ENCODE assay signal across 9 cellular contexts in genomic region chr6:11975353-11975977, GRCh38. TPM values are rescaled to one million over a fixed set of nuclear protein-coding genes. Genes with fewer than 3 reads are reported as not detected.
A peak's percentile ranks its signal among the peaks of the same experiment; 100 is the strongest.
DNase-seq lines count a peak whose midpoint lies in the region; ATAC-seq, FAIRE-seq and TF ChIP-seq lines count a peak whose summit lies in the region.
"Had no signal": no experiment of that assay in that cellular context is flagged by ENCODE, and none has a peak within 500 bp of the region (broad histone marks: within the 10 kb centered on the region; RNA-seq: fewer than 3 reads in every experiment).

No MANE protein-coding gene starts in this region.

- intact Hi-C loops in HepG2 (cut with micrococcal nuclease; ENCODE audit: unreplicated experiment): no loop called here
- intact Hi-C loops in CD4-positive, alpha-beta memory T cell (cut with micrococcal nuclease): no loop called here

- no peak for TF ChIP-seq POLR2A in HepG2 (IDR thresholded peaks at IDR 0.05; ENCODE audit: insufficient read depth in 1 of 2, low read depth in 2 of 2, low read length in 2 of 2)

- POLR2A ChIA-PET in HepG2 (lab: Yijun Ruan, JAX): no interaction called here
- POLR2A ChIA-PET in CD4-positive, alpha-beta memory T cell (lab: Charles Lee; ENCODE audit: partially characterized antibody): no interaction called here

- CTCF ChIA-PET in HepG2 (lab: Yijun Ruan, JAX; ENCODE audit: low intra/inter-chr PET ratio, low total read pairs): no interaction called here
- CTCF ChIA-PET in CD4-positive, alpha-beta memory T cell (lab: Charles Lee; ENCODE audit: partially characterized antibody): interaction anchor here (0.6 kb wide), 1 partner anchor 100 kb away, joined by 4 read pairs; no protein-coding TSS in a partner anchor

- TF ChIP-seq EP300 in HepG2 (IDR thresholded peaks at IDR 0.05; ENCODE audit: low read depth in 2 of 2, low read length in 2 of 2) (no peak), HepG2 (CRISPR knock-in tag; IDR thresholded peaks at IDR 0.05; ENCODE audit: borderline replicate concordance) (no peak)

- no peak overlapping the region for H2AFZ ChIP-seq in HepG2 (ENCODE audit: low read length)
- no peak overlapping the region for H2AFZ ChIP-seq in MM.1S (ENCODE audit: low read length)

- H4K20me1 ChIP-seq in HepG2 (ENCODE audit: insufficient read depth, low read length) (no peaks in the 10 kb centered on the region), MM.1S (ENCODE audit: insufficient read depth, low read length) (no peaks in the 10 kb centered on the region)

- H3K9ac ChIP-seq in HepG2 (ENCODE audit: insufficient read depth, low read depth, low read length) (no peak overlapping the region), MM.1S (ENCODE audit: low read length) (no peak overlapping the region)

- no peaks in the 10 kb centered on the region for H3K27me3 ChIP-seq in HepG2 (ENCODE audit: control insufficient read depth in 1 of 2, insufficient read depth in 2 of 2, low read length in 2 of 2)
- H3K27me3 ChIP-seq in CD4-positive, alpha-beta memory T cell (ENCODE audit: insufficient read depth, low read length): no peaks in the 10 kb centered on the region
- H3K27me3 ChIP-seq in MM.1S (replicated peaks; ENCODE audit: insufficient read depth, low read length): no peaks in the 10 kb centered on the region

- no peak for FAIRE-seq in HepG2 (lab: Jason Lieb, UNC)

- H3K79me2 ChIP-seq in HepG2 (ENCODE audit: insufficient read depth, low read length) (no peaks in the 10 kb centered on the region), MM.1S (ENCODE audit: low read length) (no peaks in the 10 kb centered on the region)

- H3K9me3 ChIP-seq in HepG2 (ENCODE audit: low read length) (no peaks in the 10 kb centered on the region), MM.1S (replicated peaks; ENCODE audit: insufficient read depth, low read length) (no peaks in the 10 kb centered on the region)
- no peaks in the 10 kb centered on the region for H3K9me3 ChIP-seq in CD4-positive, alpha-beta memory T cell (ENCODE audit: control insufficient read depth in 1 of 2, low read length in 2 of 2)

- in situ Hi-C loops in HepG2 (cut with HindIII; ENCODE audit: extremely low pct_ligation_motif_present, low pct_unique_long_range_greater_than_20kb): no loop called here

- TF ChIP-seq RAD21 in HepG2 (CRISPR knock-in tag; IDR thresholded peaks at IDR 0.05): no peak

- WGBS in HepG2 (ENCODE audit: low lambda C conversion rate): 64% methylated on average over 14 of the region's 14 CpGs

- H3K27ac Mint-ChIP-seq in CD4-positive, alpha-beta memory T cell: peak overlapping the region in 1 of 7 donors; percentile 48

- H3K4me3 Mint-ChIP-seq in CD4-positive, alpha-beta memory T cell: peak overlapping the region in 1 of 8 donors; percentile 18

- H3F3A ChIP-seq in MM.1S (ENCODE audit: insufficient read depth, low read length): no peaks in the 10 kb centered on the region

- peaks cover 5 to 10% (median 9%) of the 10 kb centered on the region in 4 donors for H3K4me1 Mint-ChIP-seq in CD4-positive, alpha-beta memory T cell

- ATAC-seq in GM19023 (IDR thresholded peaks at IDR 0.05; ENCODE audit: unreplicated experiment) (peak; percentile 82), HG02852 (IDR thresholded peaks at IDR 0.05; ENCODE audit: unreplicated experiment) (peak; percentile 93), HepG2 (no peak)

- H3K36me3 ChIP-seq in HepG2 (replicated peaks in 1 of 2; ENCODE audit: control insufficient read depth in 1 of 2, insufficient read depth in 2 of 2, low read length in 2 of 2) (no peaks in the 10 kb centered on the region), MM.1S (replicated peaks; ENCODE audit: insufficient read depth, low read length) (no peaks in the 10 kb centered on the region)
- H3K36me3 ChIP-seq in CD4-positive, alpha-beta memory T cell (ENCODE audit: insufficient read depth, low read length): no peaks in the 10 kb centered on the region

- no TSS peak for BruUV-seq in HepG2 (replicated peaks; lab: Mats Ljungman, UMichigan)

- no peak for TF ChIP-seq CTCF in HepG2 (CRISPR knock-in tag; IDR thresholded peaks at IDR 0.05)
- no peak for TF ChIP-seq CTCF in MM.1S (IDR thresholded peaks at IDR 0.05; ENCODE audit: low read length)

- H3K9me2 ChIP-seq in MM.1S (replicated peaks; ENCODE audit: insufficient read depth, low read length): no peaks in the 10 kb centered on the region

- H3K27me3 Mint-ChIP-seq in CD4-positive, alpha-beta memory T cell: peaks cover 0 to 4% of the 10 kb centered on the region in 2 donors

- H3K9me3 Mint-ChIP-seq in CD4-positive, alpha-beta memory T cell: no peaks in the 10 kb centered on the region

- no peak overlapping the region for H3K4me2 ChIP-seq in HepG2 (ENCODE audit: low read depth, low read length)
- no peak overlapping the region for H3K4me2 ChIP-seq in MM.1S (ENCODE audit: low read depth, low read length)

- DNase-seq in RPMI7951 (ENCODE audit: low read depth): peak; percentile 44
- DNase-seq in HepG2 (ENCODE audit: low spot score): no peak
- DNase-seq in NCI-H1436 treated with DMSO at 0.1 percent for 48 hours (lab: John Stamatoyannopoulos, UW): no peak
- no peak for DNase-seq in CD4-positive, alpha-beta memory T cell
- DNase-seq in NCI-H1048 (lab: John Stamatoyannopoulos, UW): no peak
- no peak for DNase-seq in MM.1S

- H3K36me3 Mint-ChIP-seq in CD4-positive, alpha-beta memory T cell: no peaks in the 10 kb centered on the region

- no peak overlapping the region for H3K27ac ChIP-seq in HepG2 (ENCODE audit: extremely low read length, insufficient read depth, low read length)
- no peak overlapping the region for H3K27ac ChIP-seq in CD4-positive, alpha-beta memory T cell (ENCODE audit: low read depth, low read length)
- H3K27ac ChIP-seq in MM.1S (ENCODE audit: low read length): no peak overlapping the region
- H3K27ac ChIP-seq: SK-N-MC had no signal

- H3K4me3 ChIP-seq in HepG2 (replicated peaks in 1 of 3; ENCODE audit: insufficient read depth in 1 of 3, low read depth in 2 of 3, low read length in 3 of 3): no peak overlapping the region
- no peak overlapping the region for H3K4me3 ChIP-seq in CD4-positive, alpha-beta memory T cell (ENCODE audit: low read length in 2 of 2)
- H3K4me3 ChIP-seq in MM.1S (ENCODE audit: low read length): no peak overlapping the region
- H3K4me3 ChIP-seq: SK-N-MC had no signal

- H3K4me1 ChIP-seq in HepG2 (ENCODE audit: insufficient read depth, low read length) (no peaks in the 10 kb centered on the region), MM.1S (ENCODE audit: low read length) (no peaks in the 10 kb centered on the region)
- H3K4me1 ChIP-seq in CD4-positive, alpha-beta memory T cell (ENCODE audit: insufficient read depth, low read length): peaks cover 5% of the 10 kb centered on the region

TF ChIP-seq in HepG2, 621 proteins besides CTCF, POLR2A, EP300 and RAD21:
- no peak for TF ChIP-seq GABPA (IDR thresholded peaks at IDR 0.05; ENCODE audit: low read depth, low read length)
- TF ChIP-seq GABPA (CRISPR knock-in tag; IDR thresholded peaks at IDR 0.05; ENCODE audit: low read depth): peak; percentile 42; the same call in 1 of the 2 replicates
- no peak for TF ChIP-seq ZNF34 (CRISPR knock-in tag; IDR thresholded peaks at IDR 0.05; ENCODE audit: borderline replicate concordance)
TF ChIP-seq in HepG2: peak in this region for 1.

RNA-seq across cellular contexts. Expression of gene HIVEP1, which starts 36.6 kb away (rescaled TPM):
- total RNA-seq in RPMI7951 (2014; rRNA removed; shearing (Covaris generic)): 7.8 and 17.9 TPM in 2 replicates
- total RNA-seq in HepG2 (2016; rRNA removed; fragmentation: Illumina TruSeq; extraction: Trizol): 7.4 and 11.1 TPM in 2 replicates
- 1.6 and 2.1 TPM in 2 replicates for total RNA-seq in HepG2 (2016; cell fraction: cytosol; rRNA removed; fragmentation: Illumina TruSeq; extraction: Trizol; ENCODE audit: low read depth)
- total RNA-seq in HepG2 (2016; cell fraction: insoluble cytoplasmic fraction; rRNA removed; fragmentation: Illumina TruSeq; extraction: Trizol): 7.9 and 9.1 TPM in 2 replicates
- 4.1 and 4.8 TPM in 2 replicates for total RNA-seq in HepG2 (2016; cell fraction: membrane; rRNA removed; fragmentation: Illumina TruSeq; extraction: Trizol)
- 20.1 and 25.7 TPM in 2 replicates for total RNA-seq in HepG2 (2016; cell fraction: nucleus; rRNA removed; fragmentation: Illumina TruSeq; extraction: Trizol)
- polyA plus RNA-seq in HepG2 (2011; rRNA removed): 9.9 and 10.9 TPM in 2 replicates
- polyA plus RNA-seq in HepG2 (2011; cell fraction: cytosol; rRNA removed): 8.4 and 8.9 TPM in 2 replicates
- 15.8 and 16.8 TPM in 2 replicates for polyA plus RNA-seq in HepG2 (2011; cell fraction: nucleus; rRNA removed)
- polyA plus RNA-seq in HepG2 (2012): 7.8 and 9.0 TPM in 2 replicates
- 0.77 and 1.1 TPM in 2 replicates for polyA plus RNA-seq in HepG2 (2016; cell fraction: cytosol; fragmentation: Illumina TruSeq; extraction: Trizol; ENCODE audit: low read depth)
- polyA plus RNA-seq in HepG2 (2016; cell fraction: insoluble cytoplasmic fraction; fragmentation: Illumina TruSeq; extraction: Trizol; ENCODE audit: low read depth): 6.8 and 7.6 TPM in 2 replicates
- polyA plus RNA-seq in HepG2 (2016; cell fraction: membrane; fragmentation: Illumina TruSeq; extraction: Trizol; ENCODE audit: low read depth): 1.6 and 1.7 TPM in 2 replicates
- polyA plus RNA-seq in HepG2 (2016; cell fraction: nucleus; fragmentation: Illumina TruSeq; extraction: Trizol; ENCODE audit: insufficient read depth, low read depth): 13.9 and 14.0 TPM in 2 replicates
- polyA minus RNA-seq in HepG2 (2011; rRNA and poly(A)+ RNA removed; ENCODE audit: low replicate concordance): 28.2 and 31.3 TPM in 2 replicates
- 11.1 and 13.6 TPM in 2 replicates for polyA minus RNA-seq in HepG2 (2011; cell fraction: cytosol; rRNA and poly(A)+ RNA removed)
- polyA minus RNA-seq in HepG2 (2011; cell fraction: nucleus; rRNA and poly(A)+ RNA removed): 69.6 and 70.4 TPM in 2 replicates
- 10 to 100 TPM; 16.6 to 17.6 TPM for total RNA-seq in CD4-positive, alpha-beta memory T cell
- polyA plus RNA-seq in CD4-positive, alpha-beta memory T cell: 1 to 10 TPM in 1 of 2 donors, under 1 TPM in 1; 0.47 to 7.2 TPM
